ENCODE assay signal across 1 cellular context in the genomic region with DNA sequence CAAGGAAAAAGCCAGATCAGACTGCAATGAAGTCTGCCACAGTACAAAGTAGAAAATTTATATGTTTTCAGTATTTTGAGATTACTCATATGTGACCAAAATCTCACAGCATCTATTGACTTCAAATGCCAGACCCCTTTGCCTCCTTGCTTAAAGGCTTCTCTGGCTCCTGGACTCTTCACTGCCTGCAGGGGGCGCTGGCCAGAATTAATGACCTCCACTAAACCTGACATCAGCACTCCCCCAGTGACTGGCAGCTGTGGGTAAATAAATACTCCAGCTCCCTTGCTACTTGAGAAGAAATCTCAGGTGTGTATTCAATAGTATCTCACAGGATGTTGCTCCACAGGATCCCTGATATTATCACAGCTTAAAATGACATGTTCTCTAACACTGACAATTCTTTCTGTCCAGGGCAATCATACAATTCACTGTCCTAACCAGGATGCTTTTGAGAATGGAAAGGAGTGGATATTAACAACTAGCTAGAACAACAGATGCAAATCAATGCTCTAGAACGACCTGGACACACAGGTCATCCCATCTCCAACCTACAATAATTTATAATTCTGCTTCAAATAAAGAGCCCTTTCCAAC.
TF ChIP-seq lines count a peak whose summit lies in the region.

No MANE protein-coding gene starts in this region.

TF ChIP-seq in GM23338, 12 proteins besides CTCF, POLR2A, EP300 and RAD21 (continued from another document):
- TF ChIP-seq, protein P1, sequence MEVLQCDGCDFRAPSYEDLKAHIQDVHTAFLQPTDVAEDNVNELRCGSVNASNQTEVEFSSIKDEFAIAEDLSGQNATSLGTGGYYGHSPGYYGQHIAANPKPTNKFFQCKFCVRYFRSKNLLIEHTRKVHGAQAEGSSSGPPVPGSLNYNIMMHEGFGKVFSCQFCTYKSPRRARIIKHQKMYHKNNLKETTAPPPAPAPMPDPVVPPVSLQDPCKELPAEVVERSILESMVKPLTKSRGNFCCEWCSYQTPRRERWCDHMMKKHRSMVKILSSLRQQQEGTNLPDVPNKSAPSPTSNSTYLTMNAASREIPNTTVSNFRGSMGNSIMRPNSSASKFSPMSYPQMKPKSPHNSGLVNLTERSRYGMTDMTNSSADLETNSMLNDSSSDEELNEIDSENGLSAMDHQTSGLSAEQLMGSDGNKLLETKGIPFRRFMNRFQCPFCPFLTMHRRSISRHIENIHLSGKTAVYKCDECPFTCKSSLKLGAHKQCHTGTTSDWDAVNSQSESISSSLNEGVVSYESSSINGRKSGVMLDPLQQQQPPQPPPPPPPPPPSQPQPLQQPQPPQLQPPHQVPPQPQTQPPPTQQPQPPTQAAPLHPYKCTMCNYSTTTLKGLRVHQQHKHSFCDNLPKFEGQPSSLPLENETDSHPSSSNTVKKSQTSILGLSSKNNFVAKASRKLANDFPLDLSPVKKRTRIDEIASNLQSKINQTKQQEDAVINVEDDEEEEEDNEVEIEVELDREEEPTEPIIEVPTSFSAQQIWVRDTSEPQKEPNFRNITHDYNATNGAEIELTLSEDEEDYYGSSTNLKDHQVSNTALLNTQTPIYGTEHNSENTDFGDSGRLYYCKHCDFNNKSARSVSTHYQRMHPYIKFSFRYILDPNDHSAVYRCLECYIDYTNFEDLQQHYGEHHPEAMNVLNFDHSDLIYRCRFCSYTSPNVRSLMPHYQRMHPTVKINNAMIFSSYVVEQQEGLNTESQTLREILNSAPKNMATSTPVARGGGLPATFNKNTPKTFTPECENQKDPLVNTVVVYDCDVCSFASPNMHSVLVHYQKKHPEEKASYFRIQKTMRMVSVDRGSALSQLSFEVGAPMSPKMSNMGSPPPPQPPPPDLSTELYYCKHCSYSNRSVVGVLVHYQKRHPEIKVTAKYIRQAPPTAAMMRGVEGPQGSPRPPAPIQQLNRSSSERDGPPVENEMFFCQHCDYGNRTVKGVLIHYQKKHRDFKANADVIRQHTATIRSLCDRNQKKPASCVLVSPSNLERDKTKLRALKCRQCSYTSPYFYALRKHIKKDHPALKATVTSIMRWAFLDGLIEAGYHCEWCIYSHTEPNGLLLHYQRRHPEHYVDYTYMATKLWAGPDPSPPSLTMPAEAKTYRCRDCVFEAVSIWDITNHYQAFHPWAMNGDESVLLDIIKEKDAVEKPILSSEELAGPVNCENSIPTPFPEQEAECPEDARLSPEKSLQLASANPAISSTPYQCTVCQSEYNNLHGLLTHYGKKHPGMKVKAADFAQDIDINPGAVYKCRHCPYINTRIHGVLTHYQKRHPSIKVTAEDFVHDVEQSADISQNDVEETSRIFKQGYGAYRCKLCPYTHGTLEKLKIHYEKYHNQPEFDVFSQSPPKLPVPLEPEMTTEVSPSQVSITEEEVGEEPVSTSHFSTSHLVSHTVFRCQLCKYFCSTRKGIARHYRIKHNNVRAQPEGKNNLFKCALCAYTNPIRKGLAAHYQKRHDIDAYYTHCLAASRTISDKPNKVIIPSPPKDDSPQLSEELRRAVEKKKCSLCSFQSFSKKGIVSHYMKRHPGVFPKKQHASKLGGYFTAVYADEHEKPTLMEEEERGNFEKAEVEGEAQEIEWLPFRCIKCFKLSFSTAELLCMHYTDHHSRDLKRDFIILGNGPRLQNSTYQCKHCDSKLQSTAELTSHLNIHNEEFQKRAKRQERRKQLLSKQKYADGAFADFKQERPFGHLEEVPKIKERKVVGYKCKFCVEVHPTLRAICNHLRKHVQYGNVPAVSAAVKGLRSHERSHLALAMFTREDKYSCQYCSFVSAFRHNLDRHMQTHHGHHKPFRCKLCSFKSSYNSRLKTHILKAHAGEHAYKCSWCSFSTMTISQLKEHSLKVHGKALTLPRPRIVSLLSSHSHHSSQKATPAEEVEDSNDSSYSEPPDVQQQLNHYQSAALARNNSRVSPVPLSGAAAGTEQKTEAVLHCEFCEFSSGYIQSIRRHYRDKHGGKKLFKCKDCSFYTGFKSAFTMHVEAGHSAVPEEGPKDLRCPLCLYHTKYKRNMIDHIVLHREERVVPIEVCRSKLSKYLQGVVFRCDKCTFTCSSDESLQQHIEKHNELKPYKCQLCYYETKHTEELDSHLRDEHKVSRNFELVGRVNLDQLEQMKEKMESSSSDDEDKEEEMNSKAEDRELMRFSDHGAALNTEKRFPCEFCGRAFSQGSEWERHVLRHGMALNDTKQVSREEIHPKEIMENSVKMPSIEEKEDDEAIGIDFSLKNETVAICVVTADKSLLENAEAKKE (CRISPR knock-in tag; IDR thresholded peaks at IDR 0.05): no peak
